ENCODE assay signal across 20 cellular contexts in the genomic region with DNA sequence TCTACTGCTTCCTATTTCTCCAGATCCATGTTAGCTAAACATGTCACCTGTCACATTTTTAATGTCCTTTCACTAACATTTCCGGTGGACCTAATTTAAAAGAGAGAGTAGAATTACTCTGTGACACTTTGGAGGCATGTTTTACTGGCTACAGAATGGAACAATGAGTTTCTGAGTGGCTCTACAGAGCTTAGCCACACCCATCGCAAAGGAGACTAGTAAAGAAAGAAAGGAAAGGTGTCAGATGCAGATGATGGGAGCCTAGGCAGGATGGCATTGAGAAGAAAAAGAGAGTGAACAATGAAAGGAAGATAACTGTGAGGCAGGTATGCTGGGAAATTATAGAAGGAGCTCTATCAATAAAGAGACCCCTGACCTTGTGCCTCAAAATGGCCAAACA. TPM values are rescaled to one million over a fixed set of nuclear protein-coding genes. Genes with fewer than 3 reads are reported as not detected.
DNase-seq lines count a peak whose midpoint lies in the region; ATAC-seq, FAIRE-seq and TF ChIP-seq lines count a peak whose summit lies in the region.
"Had no signal": no experiment of that assay in that cellular context is flagged by ENCODE, and none has a peak within 500 bp of the region (broad histone marks: within the 10 kb centered on the region; RNA-seq: fewer than 3 reads in every experiment).

No MANE protein-coding gene starts in this region.

- peak; percentile 46 for ATAC-seq in mucosa of descending colon
- ATAC-seq in GM21447 (IDR thresholded peaks at IDR 0.05; ENCODE audit: unreplicated experiment): no peak
- ATAC-seq: CD8-positive, alpha-beta T cell; SK-N-SH treated with all-trans-retinoic acid at 6 μM for 48 hours; T-cell had no signal

- no peaks in the 10 kb centered on the region for H3K4me1 ChIP-seq in mucosa of descending colon (ENCODE audit: low read depth)
- H3K4me1 ChIP-seq: BE2C had no signal

- no peak for FAIRE-seq in GM12891 (lab: Jason Lieb, UNC)

- H3K36me3 ChIP-seq in mucosa of descending colon (ENCODE audit: low read depth): no peaks in the 10 kb centered on the region
- H3K36me3 ChIP-seq: BE2C, MG63 had no signal

- TF ChIP-seq POLR2A in GM12891 (IDR thresholded peaks at IDR 0.05; ENCODE audit: low read depth, low read length): no peak

- H3K4me3 ChIP-seq in mucosa of descending colon: no peak overlapping the region
- H3K4me3 ChIP-seq: GM23248, MG63, PC-9 had no signal

- DNase-seq in DMS79 treated with DMSO at 0.1 percent for 48 hours (lab: John Stamatoyannopoulos, UW) (peak; percentile 9), DMS79 (lab: John Stamatoyannopoulos, UW) (no peak), NCI-H187 treated with DMSO at 0.1 percent for 48 hours (lab: John Stamatoyannopoulos, UW) (peak; percentile 57), NCI-H748 treated with DMSO at 0.1 percent for 48 hours (lab: John Stamatoyannopoulos, UW) (peak; percentile 40), mucosa of descending colon (no peak), ecto neural progenitor cell (ENCODE audit: low spot score) (no peak), GM12891 (ENCODE audit: insufficient read length, low spot score) (no peak)
- DNase-seq: BE2C; Calu3; CD8-positive, alpha-beta T cell; GM23248; Kasumi-1; MG63; NCI-H1048; NCI-H146; PC-9; SIG-M5; T-cell had no signal

- TF ChIP-seq CTCF in mucosa of descending colon (IDR thresholded peaks at IDR 0.05): no peak

- no peaks in the 10 kb centered on the region for H3K9me3 ChIP-seq in mucosa of descending colon
- H3K9me3 ChIP-seq: BE2C, MG63 had no signal

- intact Hi-C loops in mucosa of descending colon (cut with DNase I, micrococcal nuclease): no loop called here

TF ChIP-seq in GM12891, 5 proteins besides CTCF, POLR2A, EP300 and RAD21:
- no peak for TF ChIP-seq TAF1 (IDR thresholded peaks at IDR 0.05; ENCODE audit: low read depth, low read length)
- TF ChIP-seq PAX5 (IDR thresholded peaks at IDR 0.05; ENCODE audit: insufficient read depth, low read length, severe bottlenecking): no peak
- TF ChIP-seq POLR2AphosphoS5 (IDR thresholded peaks at IDR 0.05; ENCODE audit: low read depth, low read length): no peak
- no peak for TF ChIP-seq POU2F2 (IDR thresholded peaks at IDR 0.05; ENCODE audit: low read depth, low read length)
- TF ChIP-seq SPI1 (IDR thresholded peaks at IDR 0.05; ENCODE audit: low read depth, low read length): no peak

RNA-seq across cellular contexts. Expression of a gene that starts 35.9 kb away (rescaled TPM):
- 100 to 1,000 TPM; 209 to 226 (median 210) TPM for total RNA-seq in mucosa of descending colon
- polyA plus RNA-seq in GM12891 (2012; ENCODE audit: low read depth, missing spikeins): 271 TPM

RNA-seq across cellular contexts. Expression of a gene that starts 59.7 kb away (rescaled TPM):
- 10 to 100 TPM; 23.2 to 29.4 (median 27.6) TPM for total RNA-seq in mucosa of descending colon
- polyA plus RNA-seq in GM12891 (2012; ENCODE audit: low read depth, missing spikeins): 11.0 TPM

Comparison
In these comparisons a context has a peak if more than half of its experiments do, and no peak if none do; other contexts are left out.
1. DNase-seq: peak in DMS79 treated with DMSO at 0.1 percent for 48 hours (single experiment), NCI-H187 treated with DMSO at 0.1 percent for 48 hours (single experiment) and NCI-H748 treated with DMSO at 0.1 percent for 48 hours (single experiment); none in DMS79 (single experiment), mucosa of descending colon (0 of 3), ecto neural progenitor cell (single experiment) and GM12891 (single experiment).